Comparison of ENCODE assay signal across 8 cellular contexts in the genomic region with DNA sequence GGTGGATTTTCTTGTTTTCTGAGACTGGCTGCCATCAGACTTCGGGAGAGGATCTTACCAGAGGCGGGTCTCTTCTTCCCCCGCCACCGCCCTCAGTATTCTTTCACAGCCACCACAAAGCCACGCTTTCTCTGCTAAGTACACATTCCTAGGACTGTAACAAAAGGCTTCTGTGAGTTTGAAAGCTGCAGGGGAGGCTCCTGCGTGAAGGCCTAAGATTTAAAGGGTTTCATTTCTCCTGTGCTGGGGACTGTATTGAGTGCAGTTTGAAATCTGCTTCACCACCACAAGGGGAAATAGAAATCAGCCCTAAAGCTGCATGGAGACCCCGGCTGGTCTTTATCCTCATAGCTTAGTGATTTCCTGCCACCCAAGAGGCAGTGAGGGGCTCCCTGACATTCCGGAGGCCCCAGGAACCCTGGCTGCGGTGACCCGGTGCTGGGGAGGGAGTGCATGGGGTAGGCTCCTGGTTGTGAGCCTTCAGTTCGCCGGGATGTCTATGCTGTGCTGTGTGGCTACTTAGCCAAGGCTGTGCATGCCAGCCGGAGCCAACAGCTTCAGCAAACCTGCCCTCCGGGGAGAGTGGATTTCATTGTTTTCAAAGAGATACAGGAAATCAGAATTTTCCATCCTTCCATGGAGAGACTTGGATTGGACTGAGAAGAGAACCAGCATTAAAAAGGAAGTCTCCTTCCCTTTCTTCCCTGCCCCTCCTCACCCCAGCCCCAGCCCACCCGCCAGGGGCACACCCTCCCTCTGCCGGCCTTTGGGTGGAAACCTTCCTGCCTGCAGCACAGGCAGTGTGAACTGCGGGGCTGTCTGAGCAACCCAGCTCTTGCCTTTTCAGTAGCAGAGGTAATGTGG.
DNase-seq lines count a peak whose midpoint lies in the region; ATAC-seq, FAIRE-seq and TF ChIP-seq lines count a peak whose summit lies in the region.

No MANE protein-coding gene starts in this region.

- peak overlapping the region; percentile 85 for H3K56ac ChIP-seq in mesendoderm (ENCODE audit: low read length)

- H3K27ac ChIP-seq in A673 (ENCODE audit: low read depth, low read length, poor library complexity, severe bottlenecking): peak overlapping the region; percentile 81
- H3K27ac ChIP-seq in cingulate gyrus (ENCODE audit: low read depth, low read length): peak overlapping the region; percentile 88
- H3K27ac ChIP-seq in mesendoderm (ENCODE audit: low read depth, low read length): peak overlapping the region; percentile 81
- peak overlapping the region; percentile 75 to 89 (median 82) for H3K27ac ChIP-seq in tibial nerve

- no peaks in the 10 kb centered on the region for H3K79me1 ChIP-seq in mesendoderm (ENCODE audit: low read length)

- no peak for FAIRE-seq in HTR-8/SVneo (lab: Jason Lieb, UNC)

- peak; percentile 36; the same call in 1 of the 2 replicates for TF ChIP-seq CTCF in A673 (conservative IDR thresholded peaks at IDR 0.05; ENCODE audit: low read depth, low read length)
- peak in 2 of 5 experiments; percentile 6 to 28 for TF ChIP-seq CTCF in tibial nerve (IDR thresholded peaks at IDR 0.05)

- H3K79me2 ChIP-seq in mesendoderm (ENCODE audit: control insufficient read depth, insufficient read depth, low read length): no peaks in the 10 kb centered on the region

- no peak for TF ChIP-seq POLR2A in tibial nerve (IDR thresholded peaks at IDR 0.05)

- H3K4me1 ChIP-seq in A673 (ENCODE audit: insufficient read depth, low read length, poor library complexity, severe bottlenecking) (peaks cover 31% of the 10 kb centered on the region), mesendoderm (ENCODE audit: control insufficient read depth, low read depth, low read length) (peaks cover 16% of the 10 kb centered on the region), tibial nerve (peaks cover 5 to 56% (median 34%) of the 10 kb centered on the region in 4 donors)

- H3K4ac ChIP-seq in mesendoderm (ENCODE audit: low read depth, low read length): peak overlapping the region; percentile 87

- H3K9me3 ChIP-seq in A673 (ENCODE audit: low read depth, low read length, poor library complexity, severe bottlenecking): no peaks in the 10 kb centered on the region
- no peaks in the 10 kb centered on the region for H3K9me3 ChIP-seq in tibial nerve

- H4K5ac ChIP-seq in mesendoderm (ENCODE audit: low read length): no peak overlapping the region

- intact Hi-C loops in A673 (cut with micrococcal nuclease; ENCODE audit: unreplicated experiment): loop anchor here (5.0 to 10.0 kb wide), 2 partner anchors 160 to 228 kb away; no protein-coding TSS in a partner anchor

- H2AK5ac ChIP-seq in mesendoderm (ENCODE audit: low read length): no peak overlapping the region

- H3K4me3 ChIP-seq in A673 (ENCODE audit: low read depth, low read length, poor library complexity, severe bottlenecking): peak overlapping the region; percentile 35
- no peak overlapping the region for H3K4me3 ChIP-seq in mesendoderm (ENCODE audit: low read length)
- H3K4me3 ChIP-seq in tibial nerve: peak overlapping the region; percentile 15 to 42 (median 28)

- no peak overlapping the region for H3K23ac ChIP-seq in mesendoderm (ENCODE audit: low read length)

- H2BK120ac ChIP-seq in mesendoderm (ENCODE audit: low read depth, low read length): peak overlapping the region; percentile 31

- CTCF ChIA-PET in A673 (lab: Charles Lee): interaction anchor here (0.5 to 1.0 kb wide), 2 partner anchors 10 to 851 kb away, joined by 3 read pairs; no protein-coding TSS in a partner anchor

- peak; percentile 69 for DNase-seq in A673 (ENCODE audit: low spot score)
- peak; percentile 42 for DNase-seq in NOMO-1 treated with dmso at 0.1 percent for 144 hours (lab: John Stamatoyannopoulos, UW; ENCODE audit: unreplicated experiment)
- peak; percentile 79 for DNase-seq in mesendoderm
- DNase-seq in tibial nerve (ENCODE audit: low spot score in 2 of 2): no peak
- no peak for DNase-seq in HTR-8/SVneo (ENCODE audit: insufficient read length, low spot score)

- H2BK15ac ChIP-seq in mesendoderm (replicated peaks; ENCODE audit: low read depth): peak overlapping the region; percentile 61

- peak overlapping the region; percentile 43 for H4K8ac ChIP-seq in mesendoderm (ENCODE audit: low read depth, low read length)

- ATAC-seq in GM18502 (IDR thresholded peaks at IDR 0.05; ENCODE audit: poor library complexity, unreplicated experiment) (peak; percentile 83), HG03045 (IDR thresholded peaks at IDR 0.05; ENCODE audit: unreplicated experiment) (peak; percentile 82)

- H2BK5ac ChIP-seq in mesendoderm (ENCODE audit: low read length): peak overlapping the region; percentile 85

- peak in 1 of 2 donors; percentile 33 for TF ChIP-seq EP300 in tibial nerve (IDR thresholded peaks at IDR 0.05)

- H3K9ac ChIP-seq in mesendoderm (ENCODE audit: low read length): peak overlapping the region; percentile 62

- WGBS in mesendoderm (ENCODE audit: extremely low coverage, insufficient coverage, low lambda C conversion rate): no CpG with 5 or more reads among the region's 17 CpGs
- WGBS in tibial nerve, 2 donors: 2 to 5% methylated on average over 17 of the region's 17 CpGs

- H3K18ac ChIP-seq in mesendoderm (ENCODE audit: low read length): peak overlapping the region; percentile 82

- BruUV-seq in A673 (replicated peaks; lab: Mats Ljungman, UMichigan): no TSS peak

- no peaks in the 10 kb centered on the region for H3K27me3 ChIP-seq in A673 (replicated peaks; ENCODE audit: insufficient read depth, low read depth, low read length, poor library complexity)
- no peaks in the 10 kb centered on the region for H3K27me3 ChIP-seq in mesendoderm (ENCODE audit: insufficient read depth, low read length, poor library complexity)
- H3K27me3 ChIP-seq in tibial nerve: no peaks in the 10 kb centered on the region

- POLR2A ChIA-PET in A673 (lab: Charles Lee; ENCODE audit: low non-redundant PET): no interaction called here

- H3K36me3 ChIP-seq in A673 (ENCODE audit: insufficient read depth, low read length, poor library complexity, severe bottlenecking) (no peaks in the 10 kb centered on the region), mesendoderm (ENCODE audit: control insufficient read depth, insufficient read depth, low read length) (no peaks in the 10 kb centered on the region), tibial nerve (no peaks in the 10 kb centered on the region)

- peak overlapping the region; percentile 37 for H3K4me2 ChIP-seq in mesendoderm (ENCODE audit: low read length)

Comparison
In these comparisons a context has a peak if more than half of its experiments do, and no peak if none do; other contexts are left out.
1. DNase-seq: peak in A673 (single experiment), NOMO-1 treated with dmso at 0.1 percent for 144 hours (single experiment) and mesendoderm (single experiment); none in tibial nerve (0 of 2) and HTR-8/SVneo (single experiment).
2. Peak in every context shown above with its lines, with median percentiles within 50 percentile points of each other: H3K27ac ChIP-seq.